In genomic region chr4:99722662-99723061, GRCh38 we compare ENCODE assay signal across 15 cellular contexts.
DNase-seq lines count a peak whose midpoint lies in the region; FAIRE-seq and TF ChIP-seq lines count a peak whose summit lies in the region.
"Had no signal": no experiment of that assay in that cellular context is flagged by ENCODE, and none has a peak within 500 bp of the region (broad histone marks: within the 10 kb centered on the region; RNA-seq: fewer than 3 reads in every experiment).

No MANE protein-coding gene starts in this region.

- peaks cover 56% of the 10 kb centered on the region for H3K4me1 Mint-ChIP-seq in brain
- no peaks in the 10 kb centered on the region for H3K4me1 Mint-ChIP-seq in activated T-helper 1 cell treated with anti-CD3 and anti-CD28 coated beads, Interleukin-12 subunit alpha, Interleukin-12 subunit beta, Interleukin-2, Interleukin-4 antibody, amounts not matched to agents 30 ng/mL and 10 ng/mL and 1 ng/mL, durations not matched to agents 14 hours and 24 hours and 36 hours (ENCODE audit: low read depth)

- DNase-seq in HCEC 1CT (peak; percentile 2), keratinocyte (ENCODE audit: low read depth, low spot score) (no peak), GDM1 (lab: John Stamatoyannopoulos, UW) (no peak), NCI-H1105 (lab: John Stamatoyannopoulos, UW) (no peak), LoVo (ENCODE audit: low spot score) (no peak)
- DNase-seq in activated T-helper 1 cell treated with anti-CD3 and anti-CD28 coated beads, Interleukin-12 subunit alpha, Interleukin-12 subunit beta, Interleukin-2, Interleukin-4 antibody, amounts not matched to agents 30 ng/mL and 10 ng/mL and 1 ng/mL, durations not matched to agents 14 hours and 24 hours and 36 hours (ENCODE audit: low spot score): no peak
- DNase-seq: activated CD4-positive, CD25-positive, alpha-beta regulatory T cell; H7; KG1; NCI-H1417 treated with DMSO at 0.1 percent for 48 hours; occipital lobe; spleen; T-helper 1 cell had no signal

- dilution Hi-C loops in keratinocyte (cut with MboI; ENCODE audit: extremely low pct_ligation_motif_present, low sequenced_read_pairs): no loop called here

- peak overlapping the region; percentile 47 for H3K4me2 ChIP-seq in keratinocyte (ENCODE audit: control insufficient read depth, extremely low read depth, insufficient read depth, low read depth, low read length)

- intact Hi-C loops in activated T-helper 1 cell treated with anti-CD3 and anti-CD28 coated beads, Interleukin-12 subunit alpha, Interleukin-12 subunit beta, Interleukin-2, Interleukin-4 antibody, amounts not matched to agents 30 ng/mL and 10 ng/mL and 1 ng/mL, durations not matched to agents 14 hours and 24 hours and 36 hours (cut with micrococcal nuclease): loop anchor here (5.0 kb wide), 1 partner anchor 165 kb away; no protein-coding TSS in a partner anchor

- H3K27me3 ChIP-seq in keratinocyte (ENCODE audit: control insufficient read depth, extremely low read depth, insufficient read depth, low read length) (no peaks in the 10 kb centered on the region), rectal smooth muscle tissue (ENCODE audit: control insufficient read depth, insufficient read depth, low read length) (no peaks in the 10 kb centered on the region)
- H3K27me3 ChIP-seq: spleen had no signal

- no peak for FAIRE-seq in keratinocyte (lab: Jason Lieb, UNC)

- no peak overlapping the region for H3K4me3 Mint-ChIP-seq in brain
- no peak overlapping the region for H3K4me3 Mint-ChIP-seq in activated T-helper 1 cell treated with anti-CD3 and anti-CD28 coated beads, Interleukin-12 subunit alpha, Interleukin-12 subunit beta, Interleukin-2, Interleukin-4 antibody, amounts not matched to agents 30 ng/mL and 10 ng/mL and 1 ng/mL, durations not matched to agents 14 hours and 24 hours and 36 hours

- H2AFZ ChIP-seq in keratinocyte (ENCODE audit: control insufficient read depth, low read length): no peak overlapping the region

- H3K4me1 ChIP-seq in keratinocyte (ENCODE audit: control insufficient read depth, extremely low read depth, insufficient read depth, low read length) (peaks cover 26% of the 10 kb centered on the region), rectal smooth muscle tissue (ENCODE audit: control insufficient read depth, insufficient read depth, low read length) (peaks cover 12% of the 10 kb centered on the region)
- H3K4me1 ChIP-seq: spleen had no signal

- peak overlapping the region; percentile 4 to 98 (median 74) for H3K27ac Mint-ChIP-seq in brain
- no peak overlapping the region for H3K27ac Mint-ChIP-seq in activated T-helper 1 cell treated with anti-CD3 and anti-CD28 coated beads, Interleukin-12 subunit alpha, Interleukin-12 subunit beta, Interleukin-2, Interleukin-4 antibody, amounts not matched to agents 30 ng/mL and 10 ng/mL and 1 ng/mL, durations not matched to agents 14 hours and 24 hours and 36 hours

- H3K9me3 Mint-ChIP-seq in brain: peaks cover 0 to 10% (median 0%) of the 10 kb centered on the region in 5 experiments
- H3K9me3 Mint-ChIP-seq in activated T-helper 1 cell treated with anti-CD3 and anti-CD28 coated beads, Interleukin-12 subunit alpha, Interleukin-12 subunit beta, Interleukin-2, Interleukin-4 antibody, amounts not matched to agents 30 ng/mL and 10 ng/mL and 1 ng/mL, durations not matched to agents 14 hours and 24 hours and 36 hours: no peaks in the 10 kb centered on the region

- TF ChIP-seq CTCF in brain (conservative IDR thresholded peaks at IDR 0.05) (no peak), keratinocyte (optimal IDR thresholded peaks at IDR 0.05 in 1 of 3, IDR thresholded peaks at IDR 0.05 in 1 of 3, conservative IDR thresholded peaks at IDR 0.05 in 1 of 3; ENCODE audit: extremely low read depth in 1 of 3, insufficient read depth in 2 of 3, low read length in 3 of 3) (no peak)

- H3K79me2 ChIP-seq in keratinocyte (ENCODE audit: control insufficient read depth, insufficient read depth, low read length): no peaks in the 10 kb centered on the region

- H3K27ac ChIP-seq in keratinocyte (ENCODE audit: control insufficient read depth, insufficient read depth, low read length): peak overlapping the region; percentile 66
- peak overlapping the region; percentile 69 for H3K27ac ChIP-seq in rectal smooth muscle tissue (ENCODE audit: low read depth, low read length)

- no peak overlapping the region for H3K9ac ChIP-seq in keratinocyte (ENCODE audit: control insufficient read depth, extremely low read depth, insufficient read depth, low read length)
- H3K9ac ChIP-seq in rectal smooth muscle tissue (ENCODE audit: low read length): no peak overlapping the region

- H3K9me1 ChIP-seq in keratinocyte (ENCODE audit: control insufficient read depth, extremely low read depth, insufficient read depth, low read length): no peaks in the 10 kb centered on the region

- no peaks in the 10 kb centered on the region for H4K20me1 ChIP-seq in keratinocyte (ENCODE audit: control insufficient read depth, extremely low read depth, insufficient read depth, low read length)

- H3K27me3 Mint-ChIP-seq in brain: no peaks in the 10 kb centered on the region
- H3K27me3 Mint-ChIP-seq in activated T-helper 1 cell treated with anti-CD3 and anti-CD28 coated beads, Interleukin-12 subunit alpha, Interleukin-12 subunit beta, Interleukin-2, Interleukin-4 antibody, amounts not matched to agents 30 ng/mL and 10 ng/mL and 1 ng/mL, durations not matched to agents 14 hours and 24 hours and 36 hours (ENCODE audit: insufficient read depth): peaks cover 5% of the 10 kb centered on the region

- H3K4me3 ChIP-seq in keratinocyte (ENCODE audit: control insufficient read depth in 2 of 3, extremely low read depth in 1 of 3, insufficient read depth in 2 of 3, low read depth in 1 of 3, low read length in 3 of 3) (no peak overlapping the region), rectal smooth muscle tissue (ENCODE audit: low read length) (no peak overlapping the region)
- H3K4me3 ChIP-seq: spleen had no signal

- no peaks in the 10 kb centered on the region for H3K36me3 Mint-ChIP-seq in brain
- no peaks in the 10 kb centered on the region for H3K36me3 Mint-ChIP-seq in activated T-helper 1 cell treated with anti-CD3 and anti-CD28 coated beads, Interleukin-12 subunit alpha, Interleukin-12 subunit beta, Interleukin-2, Interleukin-4 antibody, amounts not matched to agents 30 ng/mL and 10 ng/mL and 1 ng/mL, durations not matched to agents 14 hours and 24 hours and 36 hours (ENCODE audit: low read depth)

- no peaks in the 10 kb centered on the region for H3K9me3 ChIP-seq in keratinocyte (ENCODE audit: control insufficient read depth, low read depth, low read length)

- H3K36me3 ChIP-seq in keratinocyte (ENCODE audit: control insufficient read depth in 2 of 2, extremely low read depth in 1 of 2, insufficient read depth in 2 of 2, low read length in 2 of 2) (no peaks in the 10 kb centered on the region), rectal smooth muscle tissue (ENCODE audit: control insufficient read depth, insufficient read depth, low read length) (no peaks in the 10 kb centered on the region)
- H3K36me3 ChIP-seq: spleen had no signal
